In the genomic region with DNA sequence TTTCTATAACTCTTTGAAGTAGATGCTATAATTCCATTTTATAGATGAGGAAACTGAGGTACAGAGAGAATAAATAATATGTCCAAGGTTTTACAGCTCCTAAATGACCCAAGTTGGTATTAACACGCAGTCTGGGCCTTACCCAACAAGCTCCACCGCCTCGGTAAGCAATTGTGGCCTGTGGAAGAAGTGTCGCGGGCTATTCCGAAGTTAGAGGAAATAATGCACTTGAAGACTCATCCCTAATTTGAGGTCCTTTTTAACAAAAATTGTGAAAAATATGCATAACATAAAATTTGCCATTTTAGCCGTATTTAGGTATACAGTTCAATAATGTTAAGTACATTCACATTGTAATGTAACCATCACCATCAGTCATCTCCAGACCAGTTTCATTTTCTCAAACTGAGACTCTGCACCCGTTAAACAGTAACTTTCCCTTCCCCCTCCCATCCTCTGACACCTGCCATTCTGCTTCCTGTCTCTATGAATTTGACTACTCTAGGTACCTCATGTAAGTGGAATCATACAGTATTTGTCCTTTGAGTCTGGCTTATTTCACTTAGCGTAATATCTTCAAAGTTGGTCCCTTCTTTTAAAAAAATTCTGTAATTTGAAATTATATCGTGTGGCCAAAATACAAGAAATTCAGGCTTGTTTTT, we compare ENCODE assay signal across 8 cellular contexts. TPM values are rescaled to one million over a fixed set of nuclear protein-coding genes. Genes with fewer than 3 reads are reported as not detected.
DNase-seq lines count a peak whose midpoint lies in the region; ATAC-seq lines count a peak whose summit lies in the region.
"Had no signal": no experiment of that assay in that cellular context is flagged by ENCODE, and none has a peak within 500 bp of the region (broad histone marks: within the 10 kb centered on the region; RNA-seq: fewer than 3 reads in every experiment).

No MANE protein-coding gene starts in this region.

- in situ Hi-C loops in HAP-1 (cut with MboI; ENCODE audit: low sequenced_read_pairs) = no loop called here

- peaks cover 84% of the 10 kb centered on the region for H3K36me3 ChIP-seq in HAP-1 (replicated peaks)

- no peaks in the 10 kb centered on the region for H3K9me3 ChIP-seq in HAP-1
- H3K9me3 ChIP-seq: SK-N-SH had no signal

- intact Hi-C loops in left colon (cut with DNase I, micrococcal nuclease) = no loop called here

- peak; percentile 83 for ATAC-seq in GM18517 (IDR thresholded peaks at IDR 0.05; ENCODE audit: unreplicated experiment)
- ATAC-seq in GM21423 (IDR thresholded peaks at IDR 0.05; ENCODE audit: unreplicated experiment) = peak; percentile 80
- ATAC-seq in HG03378 (IDR thresholded peaks at IDR 0.05; ENCODE audit: unreplicated experiment) = peak; percentile 73
- ATAC-seq in left colon = peak; percentile 42

- no peaks in the 10 kb centered on the region for H3K27me3 ChIP-seq in HAP-1 (ENCODE audit: low read depth)

- H3K4me1 ChIP-seq in HAP-1 = no peaks in the 10 kb centered on the region

- H3K4me3 ChIP-seq in HAP-1 = no peak overlapping the region

- no peak for DNase-seq in left colon
- DNase-seq in activated gamma-delta T cell (lab: John Stamatoyannopoulos, UW) = no peak
- DNase-seq in HAP-1 (ENCODE audit: low spot score in 2 of 2) = no peak
- DNase-seq in H4 (ENCODE audit: low spot score) = no peak
- DNase-seq: SK-N-SH had no signal

RNA-seq across cellular contexts. Expression of gene IDH3A, which starts 18.2 kb away (rescaled TPM):
- 100 to 1,000 TPM; 176 to 247 TPM for total RNA-seq in left colon
- total RNA-seq in H4 (2014; rRNA removed; shearing (Covaris generic)) = 77.3 and 101 TPM in 2 replicates

RNA-seq across cellular contexts. Expression of gene CIB2, which starts 36.1 kb away (rescaled TPM):
- 10 to 100 TPM; 12.0 to 19.7 TPM for total RNA-seq in left colon
- 1.1 TPM in 1 of 2 replicates, not detected in the other for total RNA-seq in H4 (2014; rRNA removed; shearing (Covaris generic))
